In the genomic region with DNA sequence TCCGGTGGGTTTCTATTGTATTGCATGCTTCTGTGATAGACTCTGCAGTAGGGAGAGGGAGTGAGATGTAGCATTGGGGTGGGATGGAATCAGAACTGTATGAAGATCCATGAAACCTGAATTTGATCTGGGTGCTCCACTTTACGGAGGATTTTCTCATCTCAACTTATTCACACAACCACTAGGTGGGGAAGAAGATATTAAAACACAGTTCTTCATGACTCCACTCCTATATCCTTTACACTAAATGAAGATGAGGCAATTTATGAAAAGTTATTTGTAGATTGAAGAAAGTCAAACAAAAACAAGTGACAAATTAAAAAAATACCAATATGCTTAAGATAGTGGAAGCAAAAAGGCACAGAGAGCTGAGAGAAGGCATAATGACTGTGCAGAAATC, we compare ENCODE assay signal across 15 cellular contexts.
DNase-seq lines count a peak whose midpoint lies in the region; ATAC-seq, FAIRE-seq and TF ChIP-seq lines count a peak whose summit lies in the region.
"Had no signal": no experiment of that assay in that cellular context is flagged by ENCODE, and none has a peak within 500 bp of the region (broad histone marks: within the 10 kb centered on the region; RNA-seq: fewer than 3 reads in every experiment).

No MANE protein-coding gene starts in this region.

- ATAC-seq in GM23338 = no peak
- ATAC-seq: natural killer cell treated with Interleukin-12 subunit alpha and Interleukin-12 subunit beta and Interleukin-15 and Interleukin-18, amount 100 ng/mL, for 72 hours; stimulated activated effector memory CD8-positive, alpha-beta T cell treated with anti-CD3 and anti-CD28 coated beads, Interleukin-12 subunit alpha, Interleukin-12 subunit beta, amount 100 ng/mL, for 72 hours; T-cell had no signal

- H3K27me3 ChIP-seq in GM23338 (ENCODE audit: insufficient read depth) (no peaks in the 10 kb centered on the region), MM.1S (replicated peaks; ENCODE audit: insufficient read depth, low read length) (no peaks in the 10 kb centered on the region), bronchial epithelial cell (ENCODE audit: control insufficient read depth, insufficient read depth, low read length) (no peaks in the 10 kb centered on the region), WERI-Rb-1 (ENCODE audit: insufficient read depth, low read depth, severe bottlenecking) (no peaks in the 10 kb centered on the region), colonic mucosa (no peaks in the 10 kb centered on the region)

- TF ChIP-seq CTCF in GM23338 (conservative IDR thresholded peaks at IDR 0.05; ENCODE audit: low read depth in 2 of 2) (peak; percentile 45 to 49), MM.1S (IDR thresholded peaks at IDR 0.05; ENCODE audit: low read length) (peak; percentile 10; the same call in 1 of the 2 replicates), bronchial epithelial cell (IDR thresholded peaks at IDR 0.05; ENCODE audit: insufficient read depth, low read length, severe bottlenecking) (peak; percentile 11), neural crest cell (conservative IDR thresholded peaks at IDR 0.05) (peak; percentile 41), WERI-Rb-1 (IDR thresholded peaks at IDR 0.05; ENCODE audit: low read depth, low read length) (no peak), colonic mucosa (IDR thresholded peaks at IDR 0.05) (no peak)

- peaks cover 5% of the 10 kb centered on the region; the same call in 2 of the 3 replicates for H3K4me1 Mint-ChIP-seq in GM23338
- H3K4me1 Mint-ChIP-seq in neural crest cell = peaks cover 6% of the 10 kb centered on the region
- H3K4me1 Mint-ChIP-seq: activated naive CD4-positive, alpha-beta T cell treated with anti-CD3 and anti-CD28 coated beads, Interleukin-2, amount 50 U/mL, for 24 hours; stimulated activated effector memory CD8-positive, alpha-beta T cell treated with anti-CD3 and anti-CD28 coated beads, Interleukin-12 subunit alpha, Interleukin-12 subunit beta, amount 100 ng/mL, for 72 hours; T-cell had no signal

- H3K4me1 ChIP-seq in GM23338 (ENCODE audit: insufficient read depth) = no peaks in the 10 kb centered on the region
- 0 out of 2 replicates have a peak, but pooled peaks cover 5% of the 10 kb centered on the region for H3K4me1 ChIP-seq in MM.1S (ENCODE audit: low read length)
- H3K4me1 ChIP-seq in colonic mucosa = no peaks in the 10 kb centered on the region

- H3K9me3 ChIP-seq in MM.1S (replicated peaks; ENCODE audit: insufficient read depth, low read length) (no peaks in the 10 kb centered on the region), WERI-Rb-1 (ENCODE audit: severe bottlenecking) (no peaks in the 10 kb centered on the region), colonic mucosa (no peaks in the 10 kb centered on the region)

- H3K4me2 ChIP-seq in GM23338 (no peak overlapping the region), MM.1S (ENCODE audit: low read depth, low read length) (no peak overlapping the region)

- H3K9me2 ChIP-seq in GM23338 (ENCODE audit: insufficient read depth) = no peaks in the 10 kb centered on the region
- no peaks in the 10 kb centered on the region for H3K9me2 ChIP-seq in MM.1S (replicated peaks; ENCODE audit: insufficient read depth, low read length)

- no peak overlapping the region for H3K4me3 ChIP-seq in GM23338
- no peak overlapping the region for H3K4me3 ChIP-seq in MM.1S (ENCODE audit: low read length)
- no peak overlapping the region for H3K4me3 ChIP-seq in bronchial epithelial cell (ENCODE audit: low read depth, low read length)
- H3K4me3 ChIP-seq in WERI-Rb-1 (ENCODE audit: low read depth, low read length) = no peak overlapping the region
- no peak overlapping the region for H3K4me3 ChIP-seq in colonic mucosa

- H3K27me3 Mint-ChIP-seq in GM23338 (ENCODE audit: insufficient read depth, low read depth, poor library complexity) = no peaks in the 10 kb centered on the region
- H3K27me3 Mint-ChIP-seq in neural crest cell (ENCODE audit: low read depth) = no peaks in the 10 kb centered on the region

- H3K79me2 ChIP-seq in GM23338 (replicated peaks; ENCODE audit: insufficient read depth) = no peaks in the 10 kb centered on the region
- no peaks in the 10 kb centered on the region for H3K79me2 ChIP-seq in MM.1S (ENCODE audit: low read length)

- H3K9me3 Mint-ChIP-seq in GM23338 (no peaks in the 10 kb centered on the region), neural crest cell (no peaks in the 10 kb centered on the region)
- H3K9me3 Mint-ChIP-seq: activated naive CD4-positive, alpha-beta T cell treated with anti-CD3 and anti-CD28 coated beads, Interleukin-2, amount 50 U/mL, for 24 hours; natural killer cell treated with Interleukin-12 subunit alpha and Interleukin-12 subunit beta and Interleukin-15 and Interleukin-18, amount 100 ng/mL, for 72 hours; stimulated activated effector memory CD8-positive, alpha-beta T cell treated with anti-CD3 and anti-CD28 coated beads, Interleukin-12 subunit alpha, Interleukin-12 subunit beta, amount 100 ng/mL, for 72 hours; T-cell had no signal

- 0 out of 2 replicates have a peak overlapping the region, but pooled peaks have one; percentile 57 for H3K27ac Mint-ChIP-seq in GM23338
- no peak overlapping the region for H3K27ac Mint-ChIP-seq in neural crest cell (ENCODE audit: unreplicated experiment)
- H3K27ac Mint-ChIP-seq: activated naive CD4-positive, alpha-beta T cell treated with anti-CD3 and anti-CD28 coated beads, Interleukin-2, amount 50 U/mL, for 24 hours; natural killer cell treated with Interleukin-12 subunit alpha and Interleukin-12 subunit beta and Interleukin-15 and Interleukin-18, amount 100 ng/mL, for 72 hours; stimulated activated effector memory CD8-positive, alpha-beta T cell treated with anti-CD3 and anti-CD28 coated beads, Interleukin-12 subunit alpha, Interleukin-12 subunit beta, amount 100 ng/mL, for 72 hours; T-cell had no signal

- intact Hi-C loops in colonic mucosa (cut with DNase I) = no loop called here

- H3K27ac ChIP-seq in GM23338 (ENCODE audit: low read depth) = no peak overlapping the region
- no peak overlapping the region for H3K27ac ChIP-seq in MM.1S (ENCODE audit: low read length)
- no peak overlapping the region for H3K27ac ChIP-seq in WERI-Rb-1
- no peak overlapping the region for H3K27ac ChIP-seq in colonic mucosa

- H3F3A ChIP-seq in GM23338 (replicated peaks; ENCODE audit: low read depth) = no peaks in the 10 kb centered on the region
- no peaks in the 10 kb centered on the region for H3F3A ChIP-seq in MM.1S (ENCODE audit: insufficient read depth, low read length)

- H4K20me1 ChIP-seq in GM23338 (replicated peaks; ENCODE audit: insufficient read depth) = no peaks in the 10 kb centered on the region
- H4K20me1 ChIP-seq in MM.1S (ENCODE audit: insufficient read depth, low read length) = no peaks in the 10 kb centered on the region

- H2AFZ ChIP-seq in GM23338 (no peak overlapping the region), MM.1S (ENCODE audit: low read length) (no peak overlapping the region)

- peaks cover 3% of the 10 kb centered on the region; the same call in 2 of the 3 replicates for H3K36me3 Mint-ChIP-seq in GM23338 (ENCODE audit: low read depth)
- H3K36me3 Mint-ChIP-seq in neural crest cell (ENCODE audit: low read depth) = no peaks in the 10 kb centered on the region
- H3K36me3 Mint-ChIP-seq: activated naive CD4-positive, alpha-beta T cell treated with anti-CD3 and anti-CD28 coated beads, Interleukin-2, amount 50 U/mL, for 24 hours; natural killer cell treated with Interleukin-12 subunit alpha and Interleukin-12 subunit beta and Interleukin-15 and Interleukin-18, amount 100 ng/mL, for 72 hours; stimulated activated effector memory CD8-positive, alpha-beta T cell treated with anti-CD3 and anti-CD28 coated beads, Interleukin-12 subunit alpha, Interleukin-12 subunit beta, amount 100 ng/mL, for 72 hours; T-cell had no signal

- H3K9ac ChIP-seq in MM.1S (ENCODE audit: low read length) (no peak overlapping the region), colonic mucosa (ENCODE audit: low read depth in 2 of 2, low read length in 2 of 2) (no peak overlapping the region)

- DNase-seq in GM23338 (ENCODE audit: low spot score) (peak; percentile 17), MM.1S (no peak), bronchial epithelial cell (ENCODE audit: low read depth) (peak; percentile 30), neural crest cell (ENCODE audit: low read depth, low spot score) (no peak), WERI-Rb-1 (no peak), colonic mucosa (no peak), SIG-M5 treated with dmso at 0.1 percent for 504 hours (lab: John Stamatoyannopoulos, UW; ENCODE audit: unreplicated experiment) (no peak)
- DNase-seq: NCI-H524 treated with DMSO at 0.1 percent for 48 hours, T-cell had no signal

- no peak for FAIRE-seq in bronchial epithelial cell (lab: Jason Lieb, UNC)
- FAIRE-seq: D721Med, GM12891, GM19239 had no signal

- H3K4me3 Mint-ChIP-seq in GM23338 (no peak overlapping the region), neural crest cell (no peak overlapping the region)
- H3K4me3 Mint-ChIP-seq: activated naive CD4-positive, alpha-beta T cell treated with anti-CD3 and anti-CD28 coated beads, Interleukin-2, amount 50 U/mL, for 24 hours; natural killer cell treated with Interleukin-12 subunit alpha and Interleukin-12 subunit beta and Interleukin-15 and Interleukin-18, amount 100 ng/mL, for 72 hours; stimulated activated effector memory CD8-positive, alpha-beta T cell treated with anti-CD3 and anti-CD28 coated beads, Interleukin-12 subunit alpha, Interleukin-12 subunit beta, amount 100 ng/mL, for 72 hours; T-cell had no signal

- no peaks in the 10 kb centered on the region for H3K36me3 ChIP-seq in GM23338 (ENCODE audit: insufficient read depth)
- H3K36me3 ChIP-seq in MM.1S (replicated peaks; ENCODE audit: insufficient read depth, low read length) = no peaks in the 10 kb centered on the region
- H3K36me3 ChIP-seq in bronchial epithelial cell (ENCODE audit: control insufficient read depth, insufficient read depth, low read length) = no peaks in the 10 kb centered on the region
- no peaks in the 10 kb centered on the region for H3K36me3 ChIP-seq in WERI-Rb-1
- no peaks in the 10 kb centered on the region for H3K36me3 ChIP-seq in colonic mucosa

Comparison
In these comparisons a context has a peak if more than half of its experiments do, and no peak if none do; other contexts are left out.
1. DNase-seq: peak in GM23338 (single experiment) and bronchial epithelial cell (single experiment); none in MM.1S (single experiment), neural crest cell (single experiment), WERI-Rb-1 (single experiment), colonic mucosa (single experiment) and SIG-M5 treated with dmso at 0.1 percent for 504 hours (single experiment).
2. CTCF ChIP-seq: peak in GM23338 (2 of 2), MM.1S (single experiment), bronchial epithelial cell (single experiment) and neural crest cell (single experiment); none in WERI-Rb-1 (single experiment) and colonic mucosa (single experiment).